Comparison of ENCODE assay signal across 10 cellular contexts in the genomic region with DNA sequence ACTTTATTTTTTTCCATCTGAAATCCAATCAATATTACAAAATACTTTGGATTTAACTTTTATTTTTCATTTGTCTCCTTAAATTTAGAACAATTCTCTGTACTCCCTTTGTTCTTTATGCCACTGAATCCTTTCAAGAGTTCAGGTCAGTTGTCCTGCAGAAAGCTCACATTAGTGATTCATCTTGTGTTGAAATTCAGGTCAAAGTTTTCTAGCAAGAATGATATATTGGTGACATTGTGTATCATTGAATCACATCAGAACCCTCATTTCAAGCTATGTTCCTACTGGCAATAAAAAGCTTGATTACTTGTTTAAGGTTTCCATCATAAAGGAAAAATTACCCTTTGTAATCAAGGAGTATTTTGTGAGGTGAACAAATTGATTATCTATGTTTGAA.
"Had no signal": no experiment of that assay in that cellular context is flagged by ENCODE, and none has a peak within 500 bp of the region (broad histone marks: within the 10 kb centered on the region; RNA-seq: fewer than 3 reads in every experiment).

No MANE protein-coding gene starts in this region.

- H3K27ac ChIP-seq: GM23248 had no signal

- H3K9me3 ChIP-seq: HAP-1 had no signal

- H3K4me3 ChIP-seq: GM23248, GM23338, HAP-1 had no signal

- DNase-seq: GM23248, GOT3, H7, H9, HCEC 1CT, HFFc6 had no signal

- ATAC-seq: GM23338, HCT116 had no signal

- H3K4me1 ChIP-seq: HAP-1 had no signal

- H3K36me3 ChIP-seq: HAP-1 had no signal

- FAIRE-seq: H1 had no signal
